8 cellular contexts compared by ENCODE assay signal in genomic region chr11:33161120-33162005, GRCh38.
DNase-seq lines count a peak whose midpoint lies in the region; ATAC-seq and FAIRE-seq lines count a peak whose summit lies in the region.

Gene CSTF3, minus strand, starts transcription at chr11:33161480. Its CDS starts 155 bp downstream, at chr11:33161325.

- DNase-seq in GM19240 (ENCODE audit: insufficient read length, low spot score) (peak; percentile 59), NCI-H526 (lab: John Stamatoyannopoulos, UW) (peak; percentile 99 to 100), kidney glomerular epithelial cell (lab: John Stamatoyannopoulos, UW) (peak; percentile 98)
- peak; percentile 99 for DNase-seq in activated CD4-positive, alpha-beta T cell treated with anti-CD3 and anti-CD28 coated beads for 48 hours
- DNase-seq in stimulated activated CD4-positive, alpha-beta T cell treated with anti-CD3 and anti-CD28 coated beads, Interleukin-1b, Interleukin-23, amount 100 ng/mL, for 1 hour (ENCODE audit: low read depth in 2 of 2) = peak; percentile 81 to 96

- ATAC-seq in HG03460 (IDR thresholded peaks at IDR 0.05; ENCODE audit: unreplicated experiment) = peak; percentile 90

- peak within 1 kb of the TSS; percentile 81 for H3K4me3 ChIP-seq in BLaER1

- peaks cover 39% of the 10 kb centered on the region for H3K4me1 ChIP-seq in BLaER1

- H3K36me3 ChIP-seq in BLaER1 = peaks cover 10% of the 10 kb centered on the region; the same call in 1 of the 2 replicates

- H3K9me3 ChIP-seq in BLaER1 = peaks cover 3% of the 10 kb centered on the region; the same call in 1 of the 2 replicates

- peak within 1 kb of the TSS; percentile 86 for H3K9ac ChIP-seq in BLaER1

- H3K27ac ChIP-seq in BLaER1 = peak within 1 kb of the TSS; percentile 89

- H3K4me2 ChIP-seq in BLaER1 = peak within 1 kb of the TSS; percentile 82

- peak; percentile 14 for FAIRE-seq in colon (lab: Jason Lieb, UNC)

- H4K20me1 ChIP-seq in BLaER1 = peaks cover 34% of the 10 kb centered on the region

- H3K27me3 ChIP-seq in BLaER1 = no peaks in the 10 kb centered on the region

Comparison
In these comparisons a context has a peak if more than half of its experiments do, and no peak if none do; other contexts are left out.
1. Peak in every context shown above with its lines: DNase-seq, ATAC-seq, H3K4me3 ChIP-seq and H3K27ac ChIP-seq.